2 cellular contexts compared by ENCODE assay signal in genomic region chr3:37952564-37952963, GRCh38.
TF ChIP-seq lines count a peak whose summit lies in the region.

No MANE protein-coding gene starts in this region.

TF ChIP-seq in HepG2, 621 proteins besides CTCF, POLR2A, EP300 and RAD21:
- TF ChIP-seq LBX2 (CRISPR knock-in tag; IDR thresholded peaks at IDR 0.05; ENCODE audit: borderline replicate concordance) (no peak), ZNF12 (CRISPR knock-in tag; IDR thresholded peaks at IDR 0.05) (peak; percentile 98), KLF13 (CRISPR knock-in tag; IDR thresholded peaks at IDR 0.05) (no peak)

TF ChIP-seq in K562, 482 proteins besides CTCF, POLR2A, EP300 and RAD21:
- TF ChIP-seq RBBP5 (IDR thresholded peaks at IDR 0.05; ENCODE audit: borderline replicate concordance, insufficient read depth, low read length, poor library complexity, severe bottlenecking) (no peak), ZNF12 (CRISPR knock-in tag; IDR thresholded peaks at IDR 0.05) (peak; percentile 94; the same call in 1 of the 2 replicates), ETV5 (CRISPR knock-in tag; IDR thresholded peaks at IDR 0.05; ENCODE audit: low read depth) (no peak)
TF ChIP-seq in K562: peak in this region for 1.
